25 cellular contexts compared by ENCODE assay signal in genomic region chr11:60678231-60678630, GRCh38. TPM values are rescaled to one million over a fixed set of nuclear protein-coding genes. Genes with fewer than 3 reads are reported as not detected.
"Had no signal": no experiment of that assay in that cellular context is flagged by ENCODE, and none has a peak within 500 bp of the region (broad histone marks: within the 10 kb centered on the region; RNA-seq: fewer than 3 reads in every experiment).

No MANE protein-coding gene starts in this region.

RNA-seq across cellular contexts. Expression of gene MS4A8, which starts 21.2 kb away (rescaled TPM):
- total RNA-seq: kidney; kidney epithelial cell; left cardiac atrium; left lobe of liver; left ventricle myocardium inferior; left ventricle myocardium superior; liver; lower leg skin; lung microvascular endothelial cell; mammary epithelial cell; mesothelial cell of epicardium; mononuclear cell; myocyte; naive thymus-derived CD4-positive, alpha-beta T cell; naive thymus-derived CD8-positive, alpha-beta T cell had no signal
- polyA plus RNA-seq: immature natural killer cell; keratinocyte; mammary epithelial cell; naive thymus-derived CD4-positive, alpha-beta T cell; naive thymus-derived CD8-positive, alpha-beta T cell had no signal

RNA-seq across cellular contexts. Expression of gene MS4A18, which starts 46.3 kb away (rescaled TPM):
- total RNA-seq: hepatocyte; kidney; kidney epithelial cell; left cardiac atrium; left colon; left lobe of liver; left lung; left ventricle myocardium inferior; left ventricle myocardium superior; liver; lower leg skin; lower lobe of right lung; lung; lung microvascular endothelial cell; mammary epithelial cell; mesenteric fat pad; mesothelial cell of epicardium; mononuclear cell; mucosa of descending colon; mucosa of gallbladder; myocyte; naive thymus-derived CD4-positive, alpha-beta T cell; naive thymus-derived CD8-positive, alpha-beta T cell had no signal
- polyA plus RNA-seq: hepatocyte; immature natural killer cell; keratinocyte; liver; mammary epithelial cell; naive thymus-derived CD4-positive, alpha-beta T cell; naive thymus-derived CD8-positive, alpha-beta T cell had no signal
